8 cellular contexts compared by ENCODE assay signal in the genomic region with DNA sequence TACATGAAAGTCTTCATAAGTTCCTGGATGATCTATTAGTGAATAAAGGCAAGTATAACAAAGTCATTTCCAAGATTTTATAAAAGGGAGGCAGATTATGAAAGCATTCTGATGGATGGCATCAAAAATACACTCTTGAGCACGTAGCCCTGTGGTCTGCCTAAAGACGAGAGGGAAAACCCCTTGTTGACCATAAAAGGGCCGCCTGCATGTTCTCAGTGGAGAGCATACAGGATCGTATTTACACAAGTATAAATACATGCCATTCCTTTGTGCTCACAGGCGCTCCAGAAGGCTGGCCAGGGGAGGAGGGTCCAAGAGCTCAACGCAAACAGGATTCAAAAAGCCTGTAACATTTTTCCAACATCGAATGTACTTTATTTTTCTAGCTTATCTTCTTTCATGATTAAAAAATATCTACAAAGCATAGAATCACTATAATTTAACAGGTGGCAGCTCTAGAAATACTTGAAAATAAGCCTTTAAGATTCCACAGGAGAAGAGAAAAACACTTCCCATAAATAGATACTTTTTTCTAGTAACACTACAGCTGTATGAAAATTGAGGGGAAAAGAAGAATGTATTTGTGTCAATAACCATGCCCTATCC. TPM values are rescaled to one million over a fixed set of nuclear protein-coding genes. Genes with fewer than 3 reads are reported as not detected.
DNase-seq lines count a peak whose midpoint lies in the region; ATAC-seq, FAIRE-seq and TF ChIP-seq lines count a peak whose summit lies in the region.

No MANE protein-coding gene starts in this region.

- no peaks in the 10 kb centered on the region for H3K36me3 ChIP-seq in sigmoid colon
- H3K36me3 ChIP-seq in small intestine (ENCODE audit: control insufficient read depth in 2 of 2, insufficient read depth in 2 of 2, low read length in 2 of 2), result no peaks in the 10 kb centered on the region

- peak overlapping the region in 3 of 4 donors; percentile 13 to 33 (median 27) for H3K4me3 ChIP-seq in sigmoid colon
- no peak overlapping the region for H3K4me3 ChIP-seq in small intestine (ENCODE audit: low read depth in 1 of 2, low read length in 2 of 2)

- no peak for TF ChIP-seq POLR2A in sigmoid colon (IDR thresholded peaks at IDR 0.05)

- FAIRE-seq in small intestine (lab: Jason Lieb, UNC), result no peak

- H3K27me3 ChIP-seq in sigmoid colon (no peaks in the 10 kb centered on the region), small intestine (ENCODE audit: control insufficient read depth in 2 of 2, insufficient read depth in 2 of 2, low read length in 2 of 2) (no peaks in the 10 kb centered on the region)

- POLR2A ChIA-PET in HEK293T (lab: Yijun Ruan, JAX), result interaction anchor here (1.0 kb wide), 1 partner anchor 11 kb away, joined by 3 read pairs; no protein-coding TSS in a partner anchor
- POLR2A ChIA-PET in RWPE1 (lab: Yijun Ruan, JAX; ENCODE audit: low non-redundant PET), result no interaction called here

- H3K4me1 ChIP-seq in sigmoid colon (peaks cover 0 to 75% (median 61%) of the 10 kb centered on the region in 4 donors), small intestine (ENCODE audit: control insufficient read depth in 2 of 2, insufficient read depth in 1 of 2, low read depth in 1 of 2, low read length in 1 of 2) (no peaks in the 10 kb centered on the region)

- peak in 2 of 4 donors; percentile 66 to 68 for TF ChIP-seq EP300 in sigmoid colon (IDR thresholded peaks at IDR 0.05)

- H3K27ac ChIP-seq in RWPE1, result no peak overlapping the region
- peak overlapping the region; percentile 66 to 83 (median 78) for H3K27ac ChIP-seq in sigmoid colon
- no peak overlapping the region for H3K27ac ChIP-seq in small intestine (ENCODE audit: low read depth in 1 of 2, low read length in 1 of 2)

- CTCF ChIA-PET in HEK293T (lab: Yijun Ruan, JAX) (no interaction called here), RWPE1 (lab: Yijun Ruan, JAX) (no interaction called here)

- ATAC-seq in HG03520 (IDR thresholded peaks at IDR 0.05; ENCODE audit: unreplicated experiment), result no peak

- TF ChIP-seq CTCF in RWPE1 (conservative IDR thresholded peaks at IDR 0.05; ENCODE audit: low read depth) (no peak), sigmoid colon (IDR thresholded peaks at IDR 0.05) (no peak)

- H3K9me3 ChIP-seq in sigmoid colon (no peaks in the 10 kb centered on the region), small intestine (ENCODE audit: control insufficient read depth, low read depth) (no peaks in the 10 kb centered on the region)

- 8 to 44% methylated on average over 7 of the region's 7 CpGs for WGBS in sigmoid colon, 2 donors
- 33 to 65% (median 53%) methylated on average over 7 of the region's 7 CpGs for WGBS in small intestine, 3 donors

- peak; percentile 65 for DNase-seq in HEK293T (ENCODE audit: extremely low spot score)
- DNase-seq in RWPE1 (ENCODE audit: low spot score), result peak; percentile 45
- DNase-seq in glomerular visceral epithelial cell (ENCODE audit: extremely low spot score), result peak; percentile 97
- peak; percentile 84 for DNase-seq in sigmoid colon
- no peak for DNase-seq in small intestine
- no peak for DNase-seq in putamen (ENCODE audit: low spot score)
- DNase-seq in mesenteric fat pad (ENCODE audit: low spot score), result no peak

- intact Hi-C loops in sigmoid colon (cut with DNase I), result no loop called here

TF ChIP-seq in HEK293T, 16 proteins besides CTCF, POLR2A, EP300 and RAD21:
- TF ChIP-seq FOXK2 (IDR thresholded peaks at IDR 0.05) (peak; percentile 53; the same call in 1 of the 2 replicates), FOXA1 (IDR thresholded peaks at IDR 0.05) (no peak), L3MBTL2 (conservative IDR thresholded peaks at IDR 0.05) (peak; percentile 69), ARNT (IDR thresholded peaks at IDR 0.05) (peak; percentile 92)

RNA-seq across cellular contexts. Expression of a gene that starts 29.6 kb away (rescaled TPM):
- 10 to 100 TPM; 21.9 to 44.4 (median 32.0) TPM for total RNA-seq in sigmoid colon
- 1 to 10 TPM; 3.0 to 3.3 (median 3.2) TPM for polyA plus RNA-seq in sigmoid colon
- 1 to 10 TPM; 2.4 to 3.9 (median 2.5) TPM for polyA plus RNA-seq in small intestine
- 26.8 TPM for total RNA-seq in mesenteric fat pad

Comparison
In these comparisons a context has a peak if more than half of its experiments do, and no peak if none do; other contexts are left out.
1. DNase-seq: peak in HEK293T (single experiment), RWPE1 (single experiment), glomerular visceral epithelial cell (single experiment) and sigmoid colon (single experiment); none in small intestine (single experiment), putamen (single experiment) and mesenteric fat pad (single experiment).
2. H3K27ac ChIP-seq: peak in sigmoid colon (4 of 4); none in RWPE1 (single experiment) and small intestine (0 of 2).
3. H3K4me3 ChIP-seq: peak in sigmoid colon (3 of 4); none in small intestine (0 of 2).